In genomic region chr9:128421474-128422010, GRCh38 we compare ENCODE assay signal across 8 cellular contexts. TPM values are rescaled to one million over a fixed set of nuclear protein-coding genes. Genes with fewer than 3 reads are reported as not detected.
DNase-seq lines count a peak whose midpoint lies in the region; ATAC-seq, FAIRE-seq and TF ChIP-seq lines count a peak whose summit lies in the region.

No MANE protein-coding gene starts in this region.

- no TSS peak for BruUV-seq in A673 (replicated peaks; lab: Mats Ljungman, UMichigan)

- TF ChIP-seq CTCF in A673 (conservative IDR thresholded peaks at IDR 0.05; ENCODE audit: low read depth, low read length): no peak

- no peak for FAIRE-seq in small intestine (lab: Jason Lieb, UNC)

- H3K27me3 Mint-ChIP-seq in central memory CD8-positive, alpha-beta T cell: peaks cover 18% of the 10 kb centered on the region

- peak overlapping the region; percentile 39 for H3K9ac ChIP-seq in muscle layer of colon (ENCODE audit: low read length)

- H3K27ac ChIP-seq in A673 (ENCODE audit: low read depth, low read length, poor library complexity, severe bottlenecking) (no peak overlapping the region), muscle layer of colon (ENCODE audit: low read depth, low read length) (peak overlapping the region; percentile 75), small intestine (ENCODE audit: low read depth in 1 of 2, low read length in 1 of 2) (no peak overlapping the region)

- no peaks in the 10 kb centered on the region for H3K36me3 ChIP-seq in A673 (ENCODE audit: insufficient read depth, low read length, poor library complexity, severe bottlenecking)
- H3K36me3 ChIP-seq in muscle layer of colon (ENCODE audit: insufficient read depth, low read length): peaks cover 9% of the 10 kb centered on the region
- H3K36me3 ChIP-seq in small intestine (ENCODE audit: control insufficient read depth in 2 of 2, insufficient read depth in 2 of 2, low read length in 2 of 2): no peaks in the 10 kb centered on the region

- H3K27me3 ChIP-seq in A673 (replicated peaks; ENCODE audit: insufficient read depth, low read depth, low read length, poor library complexity) (no peaks in the 10 kb centered on the region), muscle layer of colon (ENCODE audit: control insufficient read depth in 1 of 2, insufficient read depth in 2 of 2, low read length in 2 of 2) (no peaks in the 10 kb centered on the region), small intestine (ENCODE audit: control insufficient read depth in 2 of 2, insufficient read depth in 2 of 2, low read length in 2 of 2) (peaks cover 0 to 3% of the 10 kb centered on the region in 2 donors)

- 38 to 41% (median 40%) methylated on average over 11 of the region's 11 CpGs for WGBS in small intestine, 3 donors

- intact Hi-C loops in A673 (cut with micrococcal nuclease; ENCODE audit: unreplicated experiment): no loop called here

- peaks cover 3% of the 10 kb centered on the region for H3K36me3 Mint-ChIP-seq in central memory CD8-positive, alpha-beta T cell (ENCODE audit: insufficient read depth)

- H3K4me1 ChIP-seq in A673 (ENCODE audit: insufficient read depth, low read length, poor library complexity, severe bottlenecking): peaks cover 25% of the 10 kb centered on the region
- H3K4me1 ChIP-seq in muscle layer of colon (ENCODE audit: insufficient read depth, low read length): peaks cover 20% of the 10 kb centered on the region
- H3K4me1 ChIP-seq in small intestine (ENCODE audit: control insufficient read depth in 2 of 2, insufficient read depth in 1 of 2, low read depth in 1 of 2, low read length in 1 of 2): no peaks in the 10 kb centered on the region

- H3K9me3 Mint-ChIP-seq in central memory CD8-positive, alpha-beta T cell: no peaks in the 10 kb centered on the region

- no peak for ATAC-seq in central memory CD8-positive, alpha-beta T cell (replicated peaks; ENCODE audit: extremely low read depth, poor library complexity, severe bottlenecking)
- ATAC-seq in GM21381 (IDR thresholded peaks at IDR 0.05; ENCODE audit: unreplicated experiment) (no peak), GM18858 (IDR thresholded peaks at IDR 0.05; ENCODE audit: unreplicated experiment) (no peak)

- H3K4me3 Mint-ChIP-seq in central memory CD8-positive, alpha-beta T cell: peak overlapping the region; percentile 80

- H3K4me3 ChIP-seq in A673 (ENCODE audit: low read depth, low read length, poor library complexity, severe bottlenecking): peak overlapping the region; percentile 91
- H3K4me3 ChIP-seq in muscle layer of colon (ENCODE audit: low read depth in 1 of 2, low read length in 2 of 2): peak overlapping the region; percentile 68 to 71
- no peak overlapping the region for H3K4me3 ChIP-seq in small intestine (ENCODE audit: low read depth in 1 of 2, low read length in 2 of 2)

- CTCF ChIA-PET in A673 (lab: Charles Lee): interaction anchor here (0.8 kb wide), 2 partner anchors 17 to 25 kb away, joined by 3 to 11 read pairs; no protein-coding TSS in a partner anchor

- POLR2A ChIA-PET in A673 (lab: Charles Lee; ENCODE audit: low non-redundant PET): no interaction called here

- H3K4me1 Mint-ChIP-seq in central memory CD8-positive, alpha-beta T cell: no peaks in the 10 kb centered on the region

- H3K9me3 ChIP-seq in A673 (ENCODE audit: low read depth, low read length, poor library complexity, severe bottlenecking) (no peaks in the 10 kb centered on the region), muscle layer of colon (ENCODE audit: low read length) (no peaks in the 10 kb centered on the region), small intestine (ENCODE audit: control insufficient read depth, low read depth) (no peaks in the 10 kb centered on the region)

- no peak for DNase-seq in A673 (ENCODE audit: low spot score)
- peak; percentile 32 for DNase-seq in LHCN-M2 (ENCODE audit: low read depth)
- no peak for DNase-seq in central memory CD8-positive, alpha-beta T cell (ENCODE audit: low spot score in 2 of 2)
- no peak for DNase-seq in NCI-H446 treated with DMSO at 0.1 percent for 48 hours (lab: John Stamatoyannopoulos, UW)
- DNase-seq in small intestine: no peak

- no peak overlapping the region for H3K27ac Mint-ChIP-seq in central memory CD8-positive, alpha-beta T cell (ENCODE audit: low read depth)

RNA-seq across cellular contexts. Expression of gene CERCAM, which starts 0.9 kb away (rescaled TPM):
- 10.1 and 14.7 TPM in 2 replicates for total RNA-seq in A673 (2021)
- total RNA-seq in LHCN-M2 (2014; rRNA removed): 103 and 117 TPM in 2 replicates
- polyA plus RNA-seq in LHCN-M2 (2012): 90.9 TPM
- 1 to 10 TPM in 2 of 3 donors, not detected in 1; 4.3 to 6.8 TPM for polyA plus RNA-seq in small intestine

RNA-seq across cellular contexts. Expression of gene ODF2, which starts 34.3 kb away (rescaled TPM):
- total RNA-seq in A673 (2021) (80.6 and 83.1 TPM in 2 replicates), LHCN-M2 (2014; rRNA removed) (55.2 and 63.3 TPM in 2 replicates)
- polyA plus RNA-seq in LHCN-M2 (2012): 30.2 TPM
- polyA plus RNA-seq in small intestine: 10 to 100 TPM in 1 of 3 donors, 1 to 10 TPM in 2; 4.0 to 17.8 (median 5.9) TPM

RNA-seq across cellular contexts. Expression of gene URM1, which starts 50.4 kb away (rescaled TPM):
- total RNA-seq in A673 (2021): 67.0 and 84.8 TPM in 2 replicates
- 46.4 and 49.4 TPM in 2 replicates for total RNA-seq in LHCN-M2 (2014; rRNA removed)
- 70.2 TPM for polyA plus RNA-seq in LHCN-M2 (2012)
- polyA plus RNA-seq in small intestine: 10 to 100 TPM; 56.1 to 83.6 (median 64.6) TPM

Comparison
In these comparisons a context has a peak if more than half of its experiments do, and no peak if none do; other contexts are left out.
1. H3K4me3 ChIP-seq: peak in A673 (single experiment) and muscle layer of colon (2 of 2); none in small intestine (0 of 2).